Comparison of ENCODE assay signal across 8 cellular contexts in genomic region chr20:20713244-20713765, GRCh38. TPM values are rescaled to one million over a fixed set of nuclear protein-coding genes. Genes with fewer than 3 reads are reported as not detected.
DNase-seq lines count a peak whose midpoint lies in the region; ATAC-seq and TF ChIP-seq lines count a peak whose summit lies in the region.

No MANE protein-coding gene starts in this region.

- DNase-seq in M059J (ENCODE audit: low read depth) (peak; percentile 48), myocyte (ENCODE audit: low read depth) (peak; percentile 43), NCI-H1930 (lab: John Stamatoyannopoulos, UW) (no peak), HuH-7 (ENCODE audit: low spot score) (no peak), NCI-H128 (lab: John Stamatoyannopoulos, UW; ENCODE audit: unreplicated experiment) (no peak)

- H3K27ac ChIP-seq in C4-2B (peak overlapping the region; percentile 61), cingulate gyrus (ENCODE audit: low read depth, low read length) (peak overlapping the region; percentile 96)

- no peak for TF ChIP-seq CTCF in C4-2B (conservative IDR thresholded peaks at IDR 0.05)

- ATAC-seq in GM21381 (IDR thresholded peaks at IDR 0.05; ENCODE audit: unreplicated experiment): no peak

RNA-seq across cellular contexts. Expression of gene RALGAPA2, which starts 0.9 kb away (rescaled TPM):
- 9.5 and 12.0 TPM in 2 replicates for total RNA-seq in M059J (2014; rRNA removed; shearing (Covaris generic))
- 11.9 and 13.9 TPM in 2 replicates for total RNA-seq in myocyte
- polyA plus RNA-seq in myocyte (2012): 3.7 TPM

Comparison
In these comparisons a context has a peak if more than half of its experiments do, and no peak if none do; other contexts are left out.
1. DNase-seq: peak in M059J (single experiment) and myocyte (single experiment); none in NCI-H1930 (0 of 2), HuH-7 (single experiment) and NCI-H128 (single experiment).